9 cellular contexts compared by ENCODE assay signal in the genomic region with DNA sequence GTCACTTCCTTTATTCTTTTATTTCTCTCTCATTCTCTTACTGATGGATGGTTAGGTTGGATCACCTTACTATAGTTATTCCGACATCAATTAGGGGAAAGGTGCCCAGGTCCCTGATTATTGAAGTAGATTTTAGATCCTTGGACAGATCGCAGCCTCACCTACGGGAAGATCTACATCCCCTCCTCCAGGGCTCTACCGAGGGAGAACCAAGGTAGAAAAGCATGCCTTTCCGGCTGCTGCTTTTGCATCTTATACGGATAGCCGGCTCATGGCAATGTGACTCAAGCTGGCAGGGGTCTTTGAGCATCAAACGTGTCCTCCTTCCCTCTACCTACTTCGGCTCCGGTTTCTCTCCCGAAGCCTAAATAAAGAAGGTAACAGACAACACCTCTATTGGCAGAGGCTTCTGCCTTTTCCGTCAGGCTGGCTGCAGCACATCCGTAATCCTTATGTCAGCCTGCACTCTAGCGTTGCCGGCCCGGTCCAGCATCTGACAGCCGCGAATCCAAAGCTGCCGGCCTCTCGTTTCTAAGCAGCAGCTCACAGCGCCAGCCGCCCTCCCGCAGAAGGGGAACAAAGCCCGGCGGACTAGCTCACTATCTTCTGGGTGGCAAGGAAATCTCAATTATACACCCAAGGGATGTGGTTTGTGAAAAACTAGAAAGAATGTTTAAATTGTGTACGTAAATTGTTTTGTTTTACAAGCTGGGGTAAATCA. TPM values are rescaled to one million over a fixed set of nuclear protein-coding genes. Genes with fewer than 3 reads are reported as not detected.
DNase-seq lines count a peak whose midpoint lies in the region; ATAC-seq and TF ChIP-seq lines count a peak whose summit lies in the region.
"Had no signal": no experiment of that assay in that cellular context is flagged by ENCODE, and none has a peak within 500 bp of the region (broad histone marks: within the 10 kb centered on the region; RNA-seq: fewer than 3 reads in every experiment).

No MANE protein-coding gene starts in this region.

- no peak for TF ChIP-seq CTCF in WTC11 (IDR thresholded peaks at IDR 0.05)
- TF ChIP-seq CTCF in left ventricle myocardium inferior (IDR thresholded peaks at IDR 0.05; ENCODE audit: borderline replicate concordance): peak; percentile 69

- CTCF ChIA-PET in WTC11 (lab: Charles Lee): interaction anchor here (0.5 to 1.8 kb wide), 27 partner anchors 9 to 413 kb away, joined by 3 to 18 read pairs (median 4); a partner anchor contains a TSS

- POLR2A ChIA-PET in WTC11 (lab: Charles Lee): no interaction called here

- no peak overlapping the region for H3K9ac ChIP-seq in HUES6 (ENCODE audit: low read length)

- no peaks in the 10 kb centered on the region for H3K36me3 Mint-ChIP-seq in WTC11
- H3K36me3 Mint-ChIP-seq: naive B cell had no signal

- DNase-seq in DMS153 (lab: John Stamatoyannopoulos, UW): peak; percentile 40
- peak; percentile 73 for DNase-seq in WTC11 (ENCODE audit: low spot score)
- peak; percentile 75 for DNase-seq in left ventricle myocardium inferior
- peak; percentile 56 for DNase-seq in putamen (ENCODE audit: low spot score)
- DNase-seq in AML-193 (lab: John Stamatoyannopoulos, UW): no peak
- no peak for DNase-seq in SW 1271 (lab: John Stamatoyannopoulos, UW)
- DNase-seq in 8988T: no peak
- DNase-seq: naive B cell had no signal

- peaks cover 24% of the 10 kb centered on the region for H3K27me3 Mint-ChIP-seq in WTC11 (ENCODE audit: low read depth)

- H3K4me3 ChIP-seq in HUES6 (ENCODE audit: low read depth, low read length) (peak overlapping the region; percentile 33), left ventricle myocardium inferior (peak overlapping the region; percentile 35)

- H3K36me3 ChIP-seq in HUES6 (ENCODE audit: control insufficient read depth, insufficient read depth, low read length) (no peaks in the 10 kb centered on the region), left ventricle myocardium inferior (no peaks in the 10 kb centered on the region)

- ATAC-seq in WTC11: peak; percentile 97

- intact Hi-C loops in left ventricle myocardium inferior (cut with micrococcal nuclease): no loop called here

- H3K27ac ChIP-seq in HUES6 (ENCODE audit: low read depth, low read length) (no peak overlapping the region), left ventricle myocardium inferior (replicated peaks) (peak overlapping the region; percentile 87)

- H3K27ac Mint-ChIP-seq in WTC11: no peak overlapping the region
- H3K27ac Mint-ChIP-seq: naive B cell had no signal

- H3K27me3 ChIP-seq in HUES6 (ENCODE audit: control insufficient read depth, insufficient read depth, low read length) (peaks cover 34% of the 10 kb centered on the region), left ventricle myocardium inferior (ENCODE audit: low read depth) (peaks cover 11% of the 10 kb centered on the region)

- H3K9me3 ChIP-seq in HUES6 (ENCODE audit: control insufficient read depth, insufficient read depth, low read depth, low read length) (no peaks in the 10 kb centered on the region), left ventricle myocardium inferior (replicated peaks) (no peaks in the 10 kb centered on the region)

- H3K4me1 Mint-ChIP-seq in WTC11: peaks cover 17% of the 10 kb centered on the region
- H3K4me1 Mint-ChIP-seq: naive B cell had no signal

- no peaks in the 10 kb centered on the region for H3K9me3 Mint-ChIP-seq in WTC11

- H3K4me1 ChIP-seq in HUES6 (ENCODE audit: control insufficient read depth, insufficient read depth, low read length) (no peaks in the 10 kb centered on the region), left ventricle myocardium inferior (peaks cover 52% of the 10 kb centered on the region)

- peak overlapping the region; percentile 41 for H3K4me3 Mint-ChIP-seq in WTC11
- H3K4me3 Mint-ChIP-seq: naive B cell had no signal

TF ChIP-seq in WTC11, 78 proteins besides CTCF, POLR2A, EP300 and RAD21 (continues in another document):
- TF ChIP-seq SOX15 (CRISPR knock-in tag; IDR thresholded peaks at IDR 0.05) (no peak), SP1 (CRISPR knock-in tag; conservative IDR thresholded peaks at IDR 0.05) (no peak), HMGA2 (CRISPR knock-in tag; IDR thresholded peaks at IDR 0.05) (no peak), SMAD3 (CRISPR knock-in tag; IDR thresholded peaks at IDR 0.05; ENCODE audit: borderline replicate concordance) (no peak), PRRX2 (CRISPR knock-in tag; IDR thresholded peaks at IDR 0.05) (no peak), EMX1 (CRISPR knock-in tag; IDR thresholded peaks at IDR 0.05) (no peak), TCF7 (CRISPR knock-in tag; IDR thresholded peaks at IDR 0.05; ENCODE audit: low read depth) (no peak), ZNF423 (CRISPR knock-in tag; IDR thresholded peaks at IDR 0.05) (no peak), GABPB1 (CRISPR knock-in tag; IDR thresholded peaks at IDR 0.05) (no peak)
- TF ChIP-seq, protein P1, sequence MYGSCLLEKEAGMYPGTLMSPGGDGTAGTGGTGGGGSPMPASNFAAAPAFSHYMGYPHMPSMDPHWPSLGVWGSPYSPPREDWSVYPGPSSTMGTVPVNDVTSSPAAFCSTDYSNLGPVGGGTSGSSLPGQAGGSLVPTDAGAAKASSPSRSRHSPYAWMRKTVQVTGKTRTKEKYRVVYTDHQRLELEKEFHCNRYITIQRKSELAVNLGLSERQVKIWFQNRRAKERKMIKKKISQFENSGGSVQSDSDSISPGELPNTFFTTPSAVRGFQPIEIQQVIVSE (CRISPR knock-in tag; IDR thresholded peaks at IDR 0.05; ENCODE audit: borderline replicate concordance): no peak
- TF ChIP-seq, protein P2, sequence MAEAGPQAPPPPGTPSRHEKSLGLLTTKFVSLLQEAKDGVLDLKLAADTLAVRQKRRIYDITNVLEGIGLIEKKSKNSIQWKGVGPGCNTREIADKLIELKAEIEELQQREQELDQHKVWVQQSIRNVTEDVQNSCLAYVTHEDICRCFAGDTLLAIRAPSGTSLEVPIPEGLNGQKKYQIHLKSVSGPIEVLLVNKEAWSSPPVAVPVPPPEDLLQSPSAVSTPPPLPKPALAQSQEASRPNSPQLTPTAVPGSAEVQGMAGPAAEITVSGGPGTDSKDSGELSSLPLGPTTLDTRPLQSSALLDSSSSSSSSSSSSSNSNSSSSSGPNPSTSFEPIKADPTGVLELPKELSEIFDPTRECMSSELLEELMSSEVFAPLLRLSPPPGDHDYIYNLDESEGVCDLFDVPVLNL (CRISPR knock-in tag; IDR thresholded peaks at IDR 0.05; ENCODE audit: borderline replicate concordance, low read depth): no peak
- TF ChIP-seq, protein P3, sequence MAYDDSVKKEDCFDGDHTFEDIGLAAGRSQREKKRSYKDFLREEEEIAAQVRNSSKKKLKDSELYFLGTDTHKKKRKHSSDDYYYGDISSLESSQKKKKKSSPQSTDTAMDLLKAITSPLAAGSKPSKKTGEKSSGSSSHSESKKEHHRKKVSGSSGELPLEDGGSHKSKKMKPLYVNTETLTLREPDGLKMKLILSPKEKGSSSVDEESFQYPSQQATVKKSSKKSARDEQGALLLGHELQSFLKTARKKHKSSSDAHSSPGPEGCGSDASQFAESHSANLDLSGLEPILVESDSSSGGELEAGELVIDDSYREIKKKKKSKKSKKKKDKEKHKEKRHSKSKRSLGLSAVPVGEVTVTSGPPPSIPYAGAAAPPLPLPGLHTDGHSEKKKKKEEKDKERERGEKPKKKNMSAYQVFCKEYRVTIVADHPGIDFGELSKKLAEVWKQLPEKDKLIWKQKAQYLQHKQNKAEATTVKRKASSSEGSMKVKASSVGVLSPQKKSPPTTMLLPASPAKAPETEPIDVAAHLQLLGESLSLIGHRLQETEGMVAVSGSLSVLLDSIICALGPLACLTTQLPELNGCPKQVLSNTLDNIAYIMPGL (CRISPR knock-in tag; IDR thresholded peaks at IDR 0.05): no peak
- TF ChIP-seq, protein P4, sequence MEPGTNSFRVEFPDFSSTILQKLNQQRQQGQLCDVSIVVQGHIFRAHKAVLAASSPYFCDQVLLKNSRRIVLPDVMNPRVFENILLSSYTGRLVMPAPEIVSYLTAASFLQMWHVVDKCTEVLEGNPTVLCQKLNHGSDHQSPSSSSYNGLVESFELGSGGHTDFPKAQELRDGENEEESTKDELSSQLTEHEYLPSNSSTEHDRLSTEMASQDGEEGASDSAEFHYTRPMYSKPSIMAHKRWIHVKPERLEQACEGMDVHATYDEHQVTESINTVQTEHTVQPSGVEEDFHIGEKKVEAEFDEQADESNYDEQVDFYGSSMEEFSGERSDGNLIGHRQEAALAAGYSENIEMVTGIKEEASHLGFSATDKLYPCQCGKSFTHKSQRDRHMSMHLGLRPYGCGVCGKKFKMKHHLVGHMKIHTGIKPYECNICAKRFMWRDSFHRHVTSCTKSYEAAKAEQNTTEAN (CRISPR knock-in tag; IDR thresholded peaks at IDR 0.05): no peak
- TF ChIP-seq, protein P5, sequence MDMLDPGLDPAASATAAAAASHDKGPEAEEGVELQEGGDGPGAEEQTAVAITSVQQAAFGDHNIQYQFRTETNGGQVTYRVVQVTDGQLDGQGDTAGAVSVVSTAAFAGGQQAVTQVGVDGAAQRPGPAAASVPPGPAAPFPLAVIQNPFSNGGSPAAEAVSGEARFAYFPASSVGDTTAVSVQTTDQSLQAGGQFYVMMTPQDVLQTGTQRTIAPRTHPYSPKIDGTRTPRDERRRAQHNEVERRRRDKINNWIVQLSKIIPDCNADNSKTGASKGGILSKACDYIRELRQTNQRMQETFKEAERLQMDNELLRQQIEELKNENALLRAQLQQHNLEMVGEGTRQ (CRISPR knock-in tag; IDR thresholded peaks at IDR 0.05): no peak

RNA-seq across cellular contexts. Expression of a gene that starts 46.9 kb away (rescaled TPM):
- total RNA-seq in WTC11 (2021): 0.14 to 0.23 TPM (median 0.22 TPM) in 3 replicates
- 13.0 TPM for total RNA-seq in left ventricle myocardium inferior

Comparison
In these comparisons a context has a peak if more than half of its experiments do, and no peak if none do; other contexts are left out.
1. DNase-seq: peak in DMS153 (single experiment), WTC11 (single experiment), left ventricle myocardium inferior (single experiment) and putamen (single experiment); none in AML-193 (0 of 2), SW 1271 (0 of 2) and 8988T (single experiment).
2. RNA of a gene that starts 46.9 kb away (total RNA-seq): 13.0 TPM in left ventricle myocardium inferior (single experiment); 0.14 to 0.23 TPM in WTC11; every median in the first group is over 10 times any median in the second.